ENCODE assay signal across 24 cellular contexts in the genomic region with DNA sequence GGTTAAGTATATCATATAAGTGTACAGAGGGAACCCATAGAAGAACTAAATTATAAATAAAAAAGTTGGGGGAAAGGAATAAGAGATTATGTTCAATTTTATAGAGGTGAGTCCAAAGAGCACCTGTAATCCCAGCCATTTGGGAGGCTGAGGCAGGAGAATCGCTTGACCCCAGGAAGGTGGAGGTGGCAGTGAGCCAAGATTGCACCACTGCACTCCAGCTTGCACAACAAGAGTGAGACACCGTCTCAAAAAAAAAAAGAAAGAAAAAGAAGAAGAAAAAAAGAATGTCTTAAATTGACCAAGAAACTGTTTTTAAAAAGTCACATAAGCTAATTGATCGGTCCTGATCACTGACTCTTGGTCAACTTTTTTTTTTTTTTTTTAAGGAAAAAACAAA.
"Had no signal": no experiment of that assay in that cellular context is flagged by ENCODE, and none has a peak within 500 bp of the region (broad histone marks: within the 10 kb centered on the region; RNA-seq: fewer than 3 reads in every experiment).

No MANE protein-coding gene starts in this region.

- H3K9me2 ChIP-seq: SK-N-SH had no signal

- DNase-seq: activated CD4-positive, alpha-beta memory T cell treated with anti-CD3 and anti-CD28 coated beads, Interleukin-2, amount 10 ng/mL, durations not matched to agents 7 days and 5 days; activated CD4-positive, alpha-beta T cell treated with anti-CD3 and anti-CD28 coated beads for 36 hours; activated CD4-positive, alpha-beta T cell treated with anti-CD3 and anti-CD28 coated beads, Interleukin-2, amount 50 U/mL, for 1 hour; activated gamma-delta T cell; activated naive CD4-positive, alpha-beta T cell treated with anti-CD3 and anti-CD28 coated beads for 36 hours; activated T-cell treated with anti-CD3 and anti-CD28 coated beads for 4 hours; activated T-cell treated with anti-CD3 and anti-CD28 coated beads, Interleukin-2, amount 50 U/mL, for 48 hours; caudate nucleus; Karpas-422; MV-4-11; NCI-H1417 treated with DMSO at 0.1 percent for 48 hours; NCI-H1694; NCI-H345; NCI-H526 treated with DMSO at 0.1 percent for 48 hours; NK-92 treated with Interleukin-12 subunit alpha and Interleukin-12 subunit beta, amount 100 ng/mL, for 24 hours; OCI-M1; Right ventricle myocardium superior; RPMI8226; SJCRH30; SK-N-SH; T-helper 1 cell; WERI-Rb-1 had no signal

- H3K4me3 Mint-ChIP-seq: activated CD4-positive, alpha-beta memory T cell treated with anti-CD3 and anti-CD28 coated beads, Interleukin-2, amount 10 ng/mL, durations not matched to agents 7 days and 5 days; activated CD4-positive, alpha-beta T cell treated with anti-CD3 and anti-CD28 coated beads for 36 hours; activated naive CD4-positive, alpha-beta T cell treated with anti-CD3 and anti-CD28 coated beads for 36 hours; activated naive CD8-positive, alpha-beta T cell; activated T-helper 17 cell treated with anti-CD3 and anti-CD28 coated beads, Interleukin-2, amount 50 U/mL, for 72 hours had no signal

- H3K27ac Mint-ChIP-seq: activated CD4-positive, alpha-beta memory T cell treated with anti-CD3 and anti-CD28 coated beads, Interleukin-2, amount 10 ng/mL, durations not matched to agents 7 days and 5 days; activated CD4-positive, alpha-beta T cell treated with anti-CD3 and anti-CD28 coated beads for 36 hours; activated naive CD4-positive, alpha-beta T cell treated with anti-CD3 and anti-CD28 coated beads for 36 hours; activated naive CD8-positive, alpha-beta T cell; activated T-helper 17 cell treated with anti-CD3 and anti-CD28 coated beads, Interleukin-2, amount 50 U/mL, for 72 hours had no signal

- H3K27ac ChIP-seq: SJCRH30, WERI-Rb-1 had no signal

- H3K9me3 ChIP-seq: SJCRH30, SK-N-SH had no signal

- H3K4me3 ChIP-seq: SJCRH30 had no signal

- H3K9me3 Mint-ChIP-seq: activated CD4-positive, alpha-beta memory T cell treated with anti-CD3 and anti-CD28 coated beads, Interleukin-2, amount 10 ng/mL, durations not matched to agents 7 days and 5 days; activated naive CD4-positive, alpha-beta T cell treated with anti-CD3 and anti-CD28 coated beads for 36 hours; activated T-helper 17 cell treated with anti-CD3 and anti-CD28 coated beads, Interleukin-2, amount 50 U/mL, for 72 hours had no signal

- H3K36me3 ChIP-seq: SJCRH30, WERI-Rb-1 had no signal

- H3K4me1 Mint-ChIP-seq: activated CD4-positive, alpha-beta memory T cell treated with anti-CD3 and anti-CD28 coated beads, Interleukin-2, amount 10 ng/mL, durations not matched to agents 7 days and 5 days; activated CD4-positive, alpha-beta T cell treated with anti-CD3 and anti-CD28 coated beads for 36 hours; activated T-helper 17 cell treated with anti-CD3 and anti-CD28 coated beads, Interleukin-2, amount 50 U/mL, for 72 hours had no signal

- H3K36me3 Mint-ChIP-seq: activated naive CD8-positive, alpha-beta T cell had no signal

- H3K27me3 ChIP-seq: SJCRH30 had no signal

- H3K9ac ChIP-seq: SK-N-SH had no signal

- H3K4me2 ChIP-seq: SK-N-SH had no signal
